12 cellular contexts compared by ENCODE assay signal in the genomic region with DNA sequence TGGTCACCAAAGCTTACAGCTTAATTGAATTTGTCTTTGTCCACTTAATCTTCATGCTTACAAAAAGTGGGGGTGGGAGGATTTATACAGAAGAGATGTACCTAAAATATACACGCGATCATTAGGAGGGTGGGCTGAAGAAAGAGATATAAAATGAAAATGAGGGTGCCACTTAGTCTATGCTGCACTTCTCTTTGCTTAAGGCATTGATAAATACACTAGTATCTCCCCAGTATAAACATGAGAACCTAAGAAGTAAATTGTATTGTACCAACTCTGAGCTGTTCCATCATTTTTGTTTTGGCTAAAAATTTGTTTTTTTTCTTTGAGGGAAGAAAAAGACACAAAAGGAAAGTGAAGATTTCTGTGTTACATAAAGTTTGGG.
DNase-seq lines count a peak whose midpoint lies in the region; ATAC-seq and TF ChIP-seq lines count a peak whose summit lies in the region.
"Had no signal": no experiment of that assay in that cellular context is flagged by ENCODE, and none has a peak within 500 bp of the region (broad histone marks: within the 10 kb centered on the region; RNA-seq: fewer than 3 reads in every experiment).

No MANE protein-coding gene starts in this region.

- H2AFZ ChIP-seq in mammary epithelial cell (ENCODE audit: low read depth, low read length): no peak overlapping the region

- H3K27ac Mint-ChIP-seq in type B pancreatic cell: peak overlapping the region; percentile 90
- H3K27ac Mint-ChIP-seq: activated naive CD4-positive, alpha-beta T cell treated with anti-CD3 and anti-CD28 coated beads for 36 hours had no signal

- dilution Hi-C loops in mammary epithelial cell (cut with HindIII; ENCODE audit: low sequenced_read_pairs): loop anchor here (25.0 kb wide), 2 partner anchors 148 to 177 kb away; partner anchors contain the start of gene ZNF217

- H3K27ac ChIP-seq in breast epithelium: peak overlapping the region; percentile 46 to 48
- no peak overlapping the region for H3K27ac ChIP-seq in mammary epithelial cell (ENCODE audit: insufficient read depth, low read depth, low read length)
- no peak overlapping the region for H3K27ac ChIP-seq in coronary artery
- H3K27ac ChIP-seq: KMS-11, thyroid gland had no signal

- no peaks in the 10 kb centered on the region for H4K20me1 ChIP-seq in mammary epithelial cell (ENCODE audit: insufficient read depth, low read length)

- no peak for ATAC-seq in GM21515 (IDR thresholded peaks at IDR 0.05; ENCODE audit: unreplicated experiment)

- TF ChIP-seq POLR2A in breast epithelium (IDR thresholded peaks at IDR 0.05): no peak

- H3K36me3 ChIP-seq in breast epithelium: no peaks in the 10 kb centered on the region
- H3K36me3 ChIP-seq in mammary epithelial cell (ENCODE audit: insufficient read depth, low read length): no peaks in the 10 kb centered on the region
- no peaks in the 10 kb centered on the region for H3K36me3 ChIP-seq in mucosa of stomach (ENCODE audit: control insufficient read depth, insufficient read depth, low read length)
- H3K36me3 ChIP-seq: thyroid gland had no signal

- no peak for TF ChIP-seq CTCF in breast epithelium (IDR thresholded peaks at IDR 0.05)
- TF ChIP-seq CTCF in mammary epithelial cell (conservative IDR thresholded peaks at IDR 0.05 in 1 of 2, IDR thresholded peaks at IDR 0.05 in 1 of 2; ENCODE audit: extremely low read depth in 1 of 2, insufficient read depth in 1 of 2, low read depth in 1 of 2, low read length in 2 of 2): no peak
- TF ChIP-seq CTCF in coronary artery (IDR thresholded peaks at IDR 0.05): no peak
- TF ChIP-seq CTCF in type B pancreatic cell (conservative IDR thresholded peaks at IDR 0.05): no peak

- no peak overlapping the region for H3K4me2 ChIP-seq in mammary epithelial cell (ENCODE audit: insufficient read depth, low read depth, low read length)
- H3K4me2 ChIP-seq: KMS-11 had no signal

- 88% methylated on average over 2 of the region's 2 CpGs for WGBS in mammary epithelial cell (ENCODE audit: low coverage, missing lambda C conversion rate)

- intact Hi-C loops in breast epithelium (cut with DNase I; ENCODE audit: low total_unique reads) (loop anchor here (5.0 kb wide), 1 partner anchor 563 kb away; no protein-coding TSS in a partner anchor), mammary epithelial cell (cut with micrococcal nuclease) (no loop called here)

- DNase-seq in breast epithelium (ENCODE audit: low spot score in 2 of 2) (no peak), mammary epithelial cell (no peak), coronary artery (ENCODE audit: low spot score) (no peak), type B pancreatic cell (ENCODE audit: extremely low spot score, unreplicated experiment) (no peak), NCI-H1694 (lab: John Stamatoyannopoulos, UW) (no peak)
- no peak for DNase-seq in stimulated activated CD4-positive, alpha-beta T cell treated with anti-CD3 and anti-CD28 coated beads, Interleukin-15, amount 100 ng/mL, for 24 hours
- DNase-seq: activated naive CD4-positive, alpha-beta T cell treated with anti-CD3 and anti-CD28 coated beads for 36 hours; NCI-H69; thyroid gland had no signal

- H3K9ac ChIP-seq in mammary epithelial cell (ENCODE audit: insufficient read depth, low read length) (no peak overlapping the region), mucosa of stomach (ENCODE audit: low read length) (peak overlapping the region; percentile 4)
- H3K9ac ChIP-seq: KMS-11 had no signal

- H3K9me3 ChIP-seq in breast epithelium: no peaks in the 10 kb centered on the region
- H3K9me3 ChIP-seq in mammary epithelial cell (replicated peaks; ENCODE audit: insufficient read depth, low read length): no peaks in the 10 kb centered on the region
- H3K9me3 ChIP-seq in mucosa of stomach (ENCODE audit: control insufficient read depth, low read length): no peaks in the 10 kb centered on the region
- H3K9me3 ChIP-seq: thyroid gland had no signal

- no peaks in the 10 kb centered on the region for H3K36me3 Mint-ChIP-seq in type B pancreatic cell

- no TSS peak for BruUV-seq in mammary epithelial cell (replicated peaks; lab: Mats Ljungman, UMichigan)

- H3K79me2 ChIP-seq in mammary epithelial cell (ENCODE audit: insufficient read depth, low read length): no peaks in the 10 kb centered on the region

- in situ Hi-C loops in mammary epithelial cell (cut with MboI; ENCODE audit: low sequenced_read_pairs in 2 of 2): loop anchor here in 1 of 2 donors (25.0 kb wide), 1 partner anchor 148 kb away; no protein-coding TSS in a partner anchor

- H3K27me3 ChIP-seq in breast epithelium: no peaks in the 10 kb centered on the region
- H3K27me3 ChIP-seq in mammary epithelial cell (ENCODE audit: insufficient read depth, low read length): no peaks in the 10 kb centered on the region
- H3K27me3 ChIP-seq in mucosa of stomach (ENCODE audit: control insufficient read depth, insufficient read depth, low read length): no peaks in the 10 kb centered on the region
- H3K27me3 ChIP-seq: thyroid gland had no signal

- CTCF ChIA-PET in mammary epithelial cell (lab: Charles Lee; ENCODE audit: low non-redundant PET): interaction anchor here (0.6 kb wide), 1 partner anchor 26 kb away, joined by 4 read pairs; no protein-coding TSS in a partner anchor

- H3K4me1 Mint-ChIP-seq in type B pancreatic cell (ENCODE audit: unreplicated experiment): peaks cover 25% of the 10 kb centered on the region

- peak overlapping the region; percentile 67 for H3K4me3 Mint-ChIP-seq in type B pancreatic cell
- H3K4me3 Mint-ChIP-seq: activated naive CD4-positive, alpha-beta T cell treated with anti-CD3 and anti-CD28 coated beads for 36 hours had no signal

- H3K4me3 ChIP-seq in breast epithelium (peak overlapping the region in 1 of 3 donors; percentile 9), mammary epithelial cell (replicated peaks in 1 of 3; ENCODE audit: insufficient read depth in 1 of 3, low read depth in 2 of 3, low read length in 3 of 3) (no peak overlapping the region), coronary artery (peak overlapping the region; percentile 47), mucosa of stomach (ENCODE audit: low read length) (no peak overlapping the region)
- H3K4me3 ChIP-seq: thyroid gland had no signal

- peaks cover 5% of the 10 kb centered on the region for H3K9me3 Mint-ChIP-seq in type B pancreatic cell
- H3K9me3 Mint-ChIP-seq: activated naive CD4-positive, alpha-beta T cell treated with anti-CD3 and anti-CD28 coated beads for 36 hours had no signal

- H3K27me3 Mint-ChIP-seq in type B pancreatic cell: no peaks in the 10 kb centered on the region

- H3K4me1 ChIP-seq in breast epithelium: no peaks in the 10 kb centered on the region
- no peaks in the 10 kb centered on the region for H3K4me1 ChIP-seq in mammary epithelial cell (ENCODE audit: insufficient read depth, low read length)
- H3K4me1 ChIP-seq in mucosa of stomach (ENCODE audit: control insufficient read depth, insufficient read depth, low read length): peaks cover 20% of the 10 kb centered on the region

Comparison
In these comparisons a context has a peak if more than half of its experiments do, and no peak if none do; other contexts are left out.
1. H3K27ac ChIP-seq: peak in breast epithelium (2 of 2); none in mammary epithelial cell (single experiment) and coronary artery (0 of 2).